Comparison of ENCODE assay signal across 12 cellular contexts in the genomic region with DNA sequence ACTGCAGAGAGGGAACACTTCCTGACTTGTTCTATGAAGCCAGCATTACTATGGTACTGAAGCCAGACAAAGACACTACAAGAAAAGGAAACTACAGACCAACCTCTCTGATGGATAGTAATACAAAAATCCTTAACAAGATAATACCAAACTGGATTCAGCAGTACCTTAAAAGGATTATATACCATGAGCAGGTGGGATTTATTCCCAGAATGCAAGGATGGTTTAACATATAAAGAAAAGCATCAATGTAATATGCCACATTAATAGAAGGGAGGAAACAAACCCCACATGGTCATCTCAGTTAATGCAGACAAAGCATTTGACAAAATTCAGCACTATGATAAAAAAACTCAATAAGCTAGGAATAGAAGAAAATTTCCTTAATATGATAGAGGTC. TPM values are rescaled to one million over a fixed set of nuclear protein-coding genes. Genes with fewer than 3 reads are reported as not detected.
"Had no signal": no experiment of that assay in that cellular context is flagged by ENCODE, and none has a peak within 500 bp of the region (broad histone marks: within the 10 kb centered on the region; RNA-seq: fewer than 3 reads in every experiment).

No MANE protein-coding gene starts in this region.

- FAIRE-seq: H54, HTR-8/SVneo had no signal

- H3K27ac ChIP-seq: GM23248, KMS-11 had no signal

- H3K4me3 Mint-ChIP-seq: H9, HFFc6 had no signal

- DNase-seq: GM23248, GOT3, H9, HCEC 1CT, HFFc6, IMR-90, Karpas-422, KBM-7 had no signal

- H3K9ac ChIP-seq: GM23248, KMS-11 had no signal

- H3K4me3 ChIP-seq: GM23248 had no signal

- H3K27ac Mint-ChIP-seq: H9, HFFc6 had no signal

- H2AFZ ChIP-seq: GM23248 had no signal

- H3K4me2 ChIP-seq: KMS-11 had no signal

RNA-seq across cellular contexts. Expression of gene EBLN1, which starts 47.2 kb away (rescaled TPM):
- total RNA-seq: GM23248, H9, HFFc6, HT-29, IMR-90 had no signal
- polyA plus RNA-seq: GM23248, IMR-90 had no signal
